In genomic region chr4:184100297-184100885, GRCh38 we compare ENCODE assay signal across 8 cellular contexts.
DNase-seq lines count a peak whose midpoint lies in the region; ATAC-seq and TF ChIP-seq lines count a peak whose summit lies in the region.

No MANE protein-coding gene starts in this region.

- no peak overlapping the region for H3K9ac ChIP-seq in Loucy (ENCODE audit: low read depth, low read length, poor library complexity, severe bottlenecking)

- H3K4me1 ChIP-seq in Loucy (ENCODE audit: insufficient read depth, low read length, poor library complexity, severe bottlenecking) = no peaks in the 10 kb centered on the region

- peak overlapping the region; percentile 18; the same call in 1 of the 2 replicates for H2AFZ ChIP-seq in Loucy (ENCODE audit: low read length)

- no peaks in the 10 kb centered on the region for H3K9me3 ChIP-seq in Loucy (ENCODE audit: insufficient read depth, low read depth, low read length)

- peak; percentile 98 for TF ChIP-seq CTCF in Loucy (conservative IDR thresholded peaks at IDR 0.05; ENCODE audit: low read length)
- TF ChIP-seq CTCF in kidney epithelial cell (IDR thresholded peaks at IDR 0.05; ENCODE audit: insufficient read depth, low read length, poor library complexity, severe bottlenecking) = peak; percentile 96

- no peaks in the 10 kb centered on the region for H3F3A ChIP-seq in Loucy (ENCODE audit: low read depth)

- H3K4me3 ChIP-seq in Loucy (ENCODE audit: low read length, poor library complexity, severe bottlenecking) = no peak overlapping the region
- H3K4me3 ChIP-seq in kidney epithelial cell (ENCODE audit: low read depth, low read length) = no peak overlapping the region

- DNase-seq in AG20443 (ENCODE audit: low spot score) (peak; percentile 36), kidney epithelial cell (ENCODE audit: low read depth) (no peak), SHP77 treated with DMSO at 0.1 percent for 48 hours (lab: John Stamatoyannopoulos, UW) (no peak)
- DNase-seq in activated T-helper 9 cell treated with anti-CD3 and anti-CD28 coated beads, Interleukin-2, amount 50 U/mL, for 16 hours (ENCODE audit: low read depth) = peak; percentile 9
- peak; percentile 14 to 21 for DNase-seq in stimulated activated CD8-positive, alpha-beta memory T cell treated with anti-CD3 and anti-CD28 coated beads, Interleukin-15, amount 100 ng/mL, for 48 hours (ENCODE audit: low read depth in 2 of 2)
- DNase-seq in NK-92 treated with Interleukin-12 subunit alpha and Interleukin-12 subunit beta, amount 100 ng/mL, for 24 hours (lab: John Stamatoyannopoulos, UW) = no peak

- H4K20me1 ChIP-seq in Loucy (ENCODE audit: insufficient read depth, low read length, poor library complexity, severe bottlenecking) = no peaks in the 10 kb centered on the region

- peak; percentile 55 for ATAC-seq in GM18861 (IDR thresholded peaks at IDR 0.05; ENCODE audit: unreplicated experiment)

- no peaks in the 10 kb centered on the region for H3K79me2 ChIP-seq in Loucy (ENCODE audit: insufficient read depth, low read length)

- no peaks in the 10 kb centered on the region for H3K9me2 ChIP-seq in Loucy (replicated peaks; ENCODE audit: low read depth, low read length)

- no peaks in the 10 kb centered on the region for H3K27me3 ChIP-seq in Loucy (ENCODE audit: insufficient read depth, low read length, poor library complexity, severe bottlenecking)
- peaks cover 4% of the 10 kb centered on the region for H3K27me3 ChIP-seq in kidney epithelial cell (ENCODE audit: control insufficient read depth, insufficient read depth, low read length)

- H3K4me2 ChIP-seq in Loucy (ENCODE audit: low read depth, low read length, poor library complexity, severe bottlenecking) = no peak overlapping the region

- H3K36me3 ChIP-seq in Loucy (ENCODE audit: insufficient read depth, low read length) = no peaks in the 10 kb centered on the region
- H3K36me3 ChIP-seq in kidney epithelial cell (ENCODE audit: control insufficient read depth, insufficient read depth, low read length) = no peaks in the 10 kb centered on the region

Comparison
In these comparisons a context has a peak if more than half of its experiments do, and no peak if none do; other contexts are left out.
1. DNase-seq: peak in AG20443 (single experiment), activated T-helper 9 cell treated with anti-CD3 and anti-CD28 coated beads, Interleukin-2, amount 50 U/mL, for 16 hours (single experiment) and stimulated activated CD8-positive, alpha-beta memory T cell treated with anti-CD3 and anti-CD28 coated beads, Interleukin-15, amount 100 ng/mL, for 48 hours (2 of 2); none in kidney epithelial cell (single experiment), NK-92 treated with Interleukin-12 subunit alpha and Interleukin-12 subunit beta, amount 100 ng/mL, for 24 hours (single experiment) and SHP77 treated with DMSO at 0.1 percent for 48 hours (single experiment).